ENCODE assay signal across 10 cellular contexts in the genomic region with DNA sequence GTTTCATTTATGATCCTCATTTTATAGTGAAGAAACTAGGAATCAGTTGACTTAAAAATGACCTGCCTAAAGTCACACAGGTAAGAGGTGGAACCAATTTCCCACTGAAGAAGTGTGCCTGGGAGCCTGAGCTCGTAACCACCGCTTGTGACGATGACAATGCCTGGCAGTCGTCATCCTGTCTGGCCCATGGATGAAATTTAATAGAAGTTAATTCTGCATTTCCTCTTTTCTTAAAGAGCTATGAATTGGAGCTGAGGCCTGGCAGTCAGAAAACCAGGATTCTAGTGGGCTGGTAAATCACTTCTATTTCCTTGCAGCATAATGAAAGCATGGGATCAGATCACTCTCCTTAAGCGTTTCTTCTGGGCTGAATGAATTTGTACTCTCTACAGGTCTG.
A peak's percentile ranks its signal among the peaks of the same experiment; 100 is the strongest.
DNase-seq lines count a peak whose midpoint lies in the region; ATAC-seq, FAIRE-seq and TF ChIP-seq lines count a peak whose summit lies in the region.
"Had no signal": no experiment of that assay in that cellular context is flagged by ENCODE, and none has a peak within 500 bp of the region (broad histone marks: within the 10 kb centered on the region; RNA-seq: fewer than 3 reads in every experiment).

No MANE protein-coding gene starts in this region.

- H3K27me3 ChIP-seq in CD4-positive, alpha-beta T cell (ENCODE audit: control insufficient read depth, insufficient read depth, low read length), result no peaks in the 10 kb centered on the region
- H3K27me3 ChIP-seq in endothelial cell of umbilical vein (ENCODE audit: control insufficient read depth in 2 of 2, insufficient read depth in 2 of 2, low read length in 2 of 2), result no peaks in the 10 kb centered on the region

- DNase-seq in CD4-positive, alpha-beta T cell, result no peak
- DNase-seq in NOMO-1 treated with DMSO at 0.1 percent for 48 hours (lab: John Stamatoyannopoulos, UW; ENCODE audit: unreplicated experiment) (peak; percentile 48), endothelial cell of umbilical vein (ENCODE audit: low read depth, low spot score) (no peak), osteocyte (ENCODE audit: extremely low spot score, unreplicated experiment) (no peak), AG08396 (ENCODE audit: low spot score) (no peak), GM10248 (ENCODE audit: extremely low spot score) (no peak)
- DNase-seq in stimulated activated effector memory CD8-positive, alpha-beta T cell treated with anti-CD3 and anti-CD28 coated beads, Interleukin-12 subunit alpha, Interleukin-12 subunit beta, amount 100 ng/mL, for 72 hours (ENCODE audit: low spot score in 2 of 2), result no peak
- no peak for DNase-seq in activated CD4-positive, alpha-beta T cell treated with anti-CD3 and anti-CD28 coated beads, Interleukin-2, amount 50 U/mL, for 1 hour
- DNase-seq: activated CD4-positive, alpha-beta T cell treated with anti-CD3 and anti-CD28 coated beads for 36 hours; Karpas-422 had no signal

- no peak for TF ChIP-seq POLR2A in endothelial cell of umbilical vein (IDR thresholded peaks at IDR 0.05; ENCODE audit: low read depth, low read length)

- H3K9me3 ChIP-seq in CD4-positive, alpha-beta T cell (ENCODE audit: control insufficient read depth, low read length), result no peaks in the 10 kb centered on the region
- no peaks in the 10 kb centered on the region for H3K9me3 ChIP-seq in endothelial cell of umbilical vein (replicated peaks; ENCODE audit: control insufficient read depth, insufficient read depth, low read length)

- peaks cover 35% of the 10 kb centered on the region for H3K4me1 Mint-ChIP-seq in CD4-positive, alpha-beta T cell (ENCODE audit: low read depth)
- peaks cover 68% of the 10 kb centered on the region for H3K4me1 Mint-ChIP-seq in osteocyte (ENCODE audit: unreplicated experiment)
- peaks cover 11% of the 10 kb centered on the region for H3K4me1 Mint-ChIP-seq in stimulated activated effector memory CD8-positive, alpha-beta T cell treated with anti-CD3 and anti-CD28 coated beads, Interleukin-12 subunit alpha, Interleukin-12 subunit beta, amount 100 ng/mL, for 72 hours

- no TSS peak for BruUV-seq in endothelial cell of umbilical vein (replicated peaks; lab: Mats Ljungman, UMichigan)

- CTCF ChIA-PET in CD4-positive, alpha-beta T cell (lab: Charles Lee), result interaction anchor here (1.1 kb wide), 1 partner anchor 344 kb away, joined by 3 read pairs; no protein-coding TSS in a partner anchor
- CTCF ChIA-PET in endothelial cell of umbilical vein (lab: Charles Lee), result interaction anchor here (0.8 to 1.2 kb wide), 3 partner anchors 7 to 344 kb away, joined by 3 to 4 read pairs (median 3); no protein-coding TSS in a partner anchor
- CTCF ChIA-PET in GM10248 (lab: Yijun Ruan, JAX), result no interaction called here

- no peak overlapping the region for H3K4me3 ChIP-seq in endothelial cell of umbilical vein (replicated peaks in 1 of 3; ENCODE audit: insufficient read depth in 1 of 3, low read depth in 1 of 3, low read length in 3 of 3)

- H3K36me3 Mint-ChIP-seq in CD4-positive, alpha-beta T cell (ENCODE audit: low read depth), result no peaks in the 10 kb centered on the region
- H3K36me3 Mint-ChIP-seq in osteocyte (ENCODE audit: unreplicated experiment), result no peaks in the 10 kb centered on the region
- H3K36me3 Mint-ChIP-seq in stimulated activated effector memory CD8-positive, alpha-beta T cell treated with anti-CD3 and anti-CD28 coated beads, Interleukin-12 subunit alpha, Interleukin-12 subunit beta, amount 100 ng/mL, for 72 hours, result no peaks in the 10 kb centered on the region

- POLR2A ChIA-PET in CD4-positive, alpha-beta T cell (lab: Charles Lee), result no interaction called here
- POLR2A ChIA-PET in endothelial cell of umbilical vein (lab: Charles Lee), result no interaction called here
- POLR2A ChIA-PET in GM10248 (lab: Yijun Ruan, JAX), result no interaction called here

- TF ChIP-seq CTCF in CD4-positive, alpha-beta T cell (IDR thresholded peaks at IDR 0.05), result no peak
- TF ChIP-seq CTCF in endothelial cell of umbilical vein (IDR thresholded peaks at IDR 0.05; ENCODE audit: extremely low read depth in 1 of 2, insufficient read depth in 1 of 2, low read depth in 1 of 2, low read length in 2 of 2) (no peak), osteocyte (IDR thresholded peaks at IDR 0.05) (no peak), GM10248 (IDR thresholded peaks at IDR 0.05; ENCODE audit: control extremely low read depth, extremely low read depth, low read depth, missing control alignments) (no peak)

- no peaks in the 10 kb centered on the region for H4K20me1 ChIP-seq in endothelial cell of umbilical vein (replicated peaks; ENCODE audit: control insufficient read depth, extremely low read depth, insufficient read depth, low read length)

- intact Hi-C loops in CD4-positive, alpha-beta T cell (cut with DNase I, micrococcal nuclease), result loop anchor here in 1 of 2 experiments (5.0 to 10.0 kb wide), 2 partner anchors 117 to 336 kb away; no protein-coding TSS in a partner anchor
- intact Hi-C loops in endothelial cell of umbilical vein (cut with micrococcal nuclease), result loop anchor here (2.0 kb wide), 2 partner anchors 33 to 93 kb away; no protein-coding TSS in a partner anchor

- no peak for ATAC-seq in CD4-positive, alpha-beta T cell (ENCODE audit: poor library complexity)
- ATAC-seq in stimulated activated effector memory CD8-positive, alpha-beta T cell treated with anti-CD3 and anti-CD28 coated beads, Interleukin-12 subunit alpha, Interleukin-12 subunit beta, amount 100 ng/mL, for 72 hours, result no peak
- ATAC-seq: activated CD4-positive, alpha-beta T cell treated with anti-CD3 and anti-CD28 coated beads for 36 hours had no signal

- H3K4me3 Mint-ChIP-seq in CD4-positive, alpha-beta T cell, result no peak overlapping the region
- peak overlapping the region; percentile 53 for H3K4me3 Mint-ChIP-seq in osteocyte (ENCODE audit: unreplicated experiment)
- H3K4me3 Mint-ChIP-seq in stimulated activated effector memory CD8-positive, alpha-beta T cell treated with anti-CD3 and anti-CD28 coated beads, Interleukin-12 subunit alpha, Interleukin-12 subunit beta, amount 100 ng/mL, for 72 hours, result no peak overlapping the region
- H3K4me3 Mint-ChIP-seq: activated CD4-positive, alpha-beta T cell treated with anti-CD3 and anti-CD28 coated beads for 36 hours had no signal

- no peaks in the 10 kb centered on the region for H3K36me3 ChIP-seq in endothelial cell of umbilical vein (ENCODE audit: control insufficient read depth in 2 of 2, extremely low read depth in 1 of 2, insufficient read depth in 2 of 2, low read length in 2 of 2)

- H3K27ac ChIP-seq in CD4-positive, alpha-beta T cell (ENCODE audit: low read depth, low read length), result no peak overlapping the region
- peak overlapping the region; percentile 65 for H3K27ac ChIP-seq in endothelial cell of umbilical vein (ENCODE audit: insufficient read depth, low read depth, low read length)

- no peaks in the 10 kb centered on the region for H3K79me2 ChIP-seq in endothelial cell of umbilical vein (ENCODE audit: control insufficient read depth, insufficient read depth, low read length)

- no peak overlapping the region for H2AFZ ChIP-seq in endothelial cell of umbilical vein (ENCODE audit: low read depth, low read length)

- H3K9me1 ChIP-seq in endothelial cell of umbilical vein (replicated peaks; ENCODE audit: control insufficient read depth, extremely low read depth, insufficient read depth, low read length), result no peaks in the 10 kb centered on the region

- H3K27ac Mint-ChIP-seq in CD4-positive, alpha-beta T cell, result peak overlapping the region; percentile 57
- peak overlapping the region; percentile 92 for H3K27ac Mint-ChIP-seq in osteocyte (ENCODE audit: unreplicated experiment)
- H3K27ac Mint-ChIP-seq in stimulated activated effector memory CD8-positive, alpha-beta T cell treated with anti-CD3 and anti-CD28 coated beads, Interleukin-12 subunit alpha, Interleukin-12 subunit beta, amount 100 ng/mL, for 72 hours, result no peak overlapping the region
- H3K27ac Mint-ChIP-seq: activated CD4-positive, alpha-beta T cell treated with anti-CD3 and anti-CD28 coated beads for 36 hours had no signal

- no peak overlapping the region for H3K4me2 ChIP-seq in endothelial cell of umbilical vein (ENCODE audit: insufficient read depth, low read length)

- H3K9me3 Mint-ChIP-seq in CD4-positive, alpha-beta T cell, result no peaks in the 10 kb centered on the region
- H3K9me3 Mint-ChIP-seq in osteocyte (ENCODE audit: unreplicated experiment), result no peaks in the 10 kb centered on the region
- H3K9me3 Mint-ChIP-seq in stimulated activated effector memory CD8-positive, alpha-beta T cell treated with anti-CD3 and anti-CD28 coated beads, Interleukin-12 subunit alpha, Interleukin-12 subunit beta, amount 100 ng/mL, for 72 hours, result no peaks in the 10 kb centered on the region

- H3K4me1 ChIP-seq in endothelial cell of umbilical vein (ENCODE audit: control insufficient read depth, extremely low read depth, insufficient read depth, low read length), result peaks cover 37% of the 10 kb centered on the region

- dilution Hi-C loops in endothelial cell of umbilical vein (cut with MboI; ENCODE audit: extremely low pct_ligation_motif_present, low sequenced_read_pairs), result no loop called here

- no peaks in the 10 kb centered on the region for H3K27me3 Mint-ChIP-seq in CD4-positive, alpha-beta T cell
- H3K27me3 Mint-ChIP-seq in osteocyte (ENCODE audit: unreplicated experiment), result no peaks in the 10 kb centered on the region
- H3K27me3 Mint-ChIP-seq: activated CD4-positive, alpha-beta T cell treated with anti-CD3 and anti-CD28 coated beads for 36 hours had no signal

- FAIRE-seq in endothelial cell of umbilical vein (lab: Jason Lieb, UNC), result no peak

- H3K9ac ChIP-seq in endothelial cell of umbilical vein (replicated peaks; ENCODE audit: extremely low read depth, insufficient read depth, low read length), result peak overlapping the region; percentile 11

TF ChIP-seq in endothelial cell of umbilical vein, 7 proteins besides CTCF, POLR2A, EP300 and RAD21:
- no peak for TF ChIP-seq GATA2 (IDR thresholded peaks at IDR 0.05; ENCODE audit: insufficient read depth, insufficient read length, low read depth, low read length)
- TF ChIP-seq, protein P1, sequence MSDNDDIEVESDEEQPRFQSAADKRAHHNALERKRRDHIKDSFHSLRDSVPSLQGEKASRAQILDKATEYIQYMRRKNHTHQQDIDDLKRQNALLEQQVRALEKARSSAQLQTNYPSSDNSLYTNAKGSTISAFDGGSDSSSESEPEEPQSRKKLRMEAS (IDR thresholded peaks at IDR 0.05; ENCODE audit: insufficient read depth, insufficient read length), result no peak
- TF ChIP-seq JUN (IDR thresholded peaks at IDR 0.05; ENCODE audit: borderline replicate concordance, insufficient read depth, insufficient read length, low read depth), result no peak
- TF ChIP-seq MYC (IDR thresholded peaks at IDR 0.05; ENCODE audit: low read depth, low read length), result no peak
- no peak for TF ChIP-seq EZH2 (IDR thresholded peaks at IDR 0.05; ENCODE audit: borderline replicate concordance, low read depth, low read length, severe bottlenecking)
- TF ChIP-seq POLR2AphosphoS5 (IDR thresholded peaks at IDR 0.05; ENCODE audit: insufficient read depth, low read depth, low read length), result no peak
- TF ChIP-seq FOS (IDR thresholded peaks at IDR 0.05; ENCODE audit: borderline replicate concordance, insufficient read depth, low read length), result no peak
